28 cellular contexts compared by ENCODE assay signal in the genomic region with DNA sequence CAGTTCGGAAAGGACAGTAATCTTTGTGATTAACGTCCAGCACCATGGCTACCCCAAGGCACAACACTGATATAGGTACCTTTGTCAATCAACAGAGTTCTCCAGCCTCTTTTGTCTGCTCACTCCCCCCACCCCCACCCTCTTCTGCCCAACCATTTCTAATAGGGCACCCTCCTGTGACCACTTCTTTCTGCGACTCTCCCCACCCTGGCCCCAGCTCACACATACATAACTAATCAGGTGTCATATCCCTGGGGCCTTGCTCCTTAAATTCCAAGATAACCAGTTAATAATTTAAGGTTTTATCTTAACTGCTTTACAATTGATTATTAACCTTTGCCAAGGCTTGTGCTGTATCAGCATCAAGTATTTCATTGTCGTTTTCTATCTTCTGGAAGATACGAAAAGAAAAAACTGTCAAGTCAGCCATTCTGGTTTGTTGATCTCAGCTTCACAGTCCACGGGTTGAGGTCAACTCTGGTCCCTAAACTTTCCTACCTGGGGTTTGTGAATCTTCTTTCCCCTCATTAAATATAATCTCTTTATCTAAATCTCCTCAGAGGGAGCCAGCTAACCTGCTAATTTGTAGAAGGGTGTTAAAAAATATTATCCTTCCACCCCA. TPM values are rescaled to one million over a fixed set of nuclear protein-coding genes. Genes with fewer than 3 reads are reported as not detected.
"Had no signal": no experiment of that assay in that cellular context is flagged by ENCODE, and none has a peak within 500 bp of the region (broad histone marks: within the 10 kb centered on the region; RNA-seq: fewer than 3 reads in every experiment).

No MANE protein-coding gene starts in this region.

- H3K4me3 ChIP-seq: SK-N-MC had no signal

- DNase-seq: activated CD4-positive, alpha-beta memory T cell treated with anti-CD3 and anti-CD28 coated beads for 36 hours; activated CD4-positive, alpha-beta T cell treated with anti-CD3 and anti-CD28 coated beads, Interleukin-2, amount 10 ng/mL, durations not matched to agents 7 days and 5 days; activated CD4-positive, CD25-positive, alpha-beta regulatory T cell; activated CD8-positive, alpha-beta memory T cell treated with anti-CD3 and anti-CD28 coated beads for 24 hours; activated gamma-delta T cell; activated T-cell treated with anti-CD3 and anti-CD28 coated beads, Interleukin-2, amount 50 U/mL, for 4 hours; amygdala; MM.1S; NCI-H1105; NCI-H1436; NCI-H187; NCI-H2081; NCI-H2227 treated with DMSO at 0.1 percent for 48 hours; NCI-H446 treated with DMSO at 0.1 percent for 48 hours; NCI-H524 treated with DMSO at 0.1 percent for 48 hours; NCI-H748 treated with DMSO at 0.1 percent for 48 hours; RPMI8226; T-cell; T-helper 2 cell; T1000 had no signal

- H3K4me3 Mint-ChIP-seq: activated CD4-positive, alpha-beta memory T cell treated with anti-CD3 and anti-CD28 coated beads for 36 hours; activated CD4-positive, alpha-beta T cell treated with anti-CD3 and anti-CD28 coated beads, Interleukin-2, amount 10 ng/mL, durations not matched to agents 7 days and 5 days; activated naive CD4-positive, alpha-beta T cell treated with anti-CD3 and anti-CD28 coated beads for 36 hours; activated naive CD8-positive, alpha-beta T cell; activated T-cell treated with anti-CD3 and anti-CD28 coated beads, Interleukin-2, amount 50 U/mL, for 4 hours; brain; T-cell had no signal

- H3K9me3 Mint-ChIP-seq: activated CD4-positive, alpha-beta memory T cell treated with anti-CD3 and anti-CD28 coated beads for 36 hours; activated CD4-positive, alpha-beta T cell treated with anti-CD3 and anti-CD28 coated beads, Interleukin-2, amount 10 ng/mL, durations not matched to agents 7 days and 5 days; activated naive CD4-positive, alpha-beta T cell treated with anti-CD3 and anti-CD28 coated beads for 36 hours; activated T-cell treated with anti-CD3 and anti-CD28 coated beads, Interleukin-2, amount 50 U/mL, for 4 hours; brain; T-cell had no signal

- ATAC-seq: activated T-cell treated with anti-CD3 and anti-CD28 coated beads, Interleukin-2, amount 50 U/mL, for 4 hours; Right ventricle myocardium inferior; T-cell had no signal

- H3K4me1 Mint-ChIP-seq: activated CD4-positive, alpha-beta T cell treated with anti-CD3 and anti-CD28 coated beads, Interleukin-2, amount 10 ng/mL, durations not matched to agents 7 days and 5 days; brain; T-cell had no signal

- H3K27ac Mint-ChIP-seq: activated CD4-positive, alpha-beta memory T cell treated with anti-CD3 and anti-CD28 coated beads for 36 hours; activated CD4-positive, alpha-beta T cell treated with anti-CD3 and anti-CD28 coated beads, Interleukin-2, amount 10 ng/mL, durations not matched to agents 7 days and 5 days; activated naive CD4-positive, alpha-beta T cell treated with anti-CD3 and anti-CD28 coated beads for 36 hours; activated naive CD8-positive, alpha-beta T cell; brain; T-cell had no signal

- H3K36me3 Mint-ChIP-seq: activated CD4-positive, alpha-beta memory T cell treated with anti-CD3 and anti-CD28 coated beads for 36 hours; activated naive CD8-positive, alpha-beta T cell; brain; T-cell had no signal

- FAIRE-seq: astrocyte had no signal

- H3K27ac ChIP-seq: SK-N-MC, VCaP had no signal

RNA-seq across cellular contexts. Expression of a gene that starts 27.3 kb away (rescaled TPM):
- total RNA-seq: activated CD4-positive, alpha-beta memory T cell treated with anti-CD3 and anti-CD28 coated beads for 36 hours; activated CD4-positive, alpha-beta T cell treated with anti-CD3 and anti-CD28 coated beads, Interleukin-2, amount 10 ng/mL, durations not matched to agents 7 days and 5 days; activated naive CD4-positive, alpha-beta T cell treated with anti-CD3 and anti-CD28 coated beads for 36 hours; astrocyte; OCI-LY7; Right ventricle myocardium inferior; T-cell had no signal
